Comparison of ENCODE assay signal across 1 cellular context in the genomic region with DNA sequence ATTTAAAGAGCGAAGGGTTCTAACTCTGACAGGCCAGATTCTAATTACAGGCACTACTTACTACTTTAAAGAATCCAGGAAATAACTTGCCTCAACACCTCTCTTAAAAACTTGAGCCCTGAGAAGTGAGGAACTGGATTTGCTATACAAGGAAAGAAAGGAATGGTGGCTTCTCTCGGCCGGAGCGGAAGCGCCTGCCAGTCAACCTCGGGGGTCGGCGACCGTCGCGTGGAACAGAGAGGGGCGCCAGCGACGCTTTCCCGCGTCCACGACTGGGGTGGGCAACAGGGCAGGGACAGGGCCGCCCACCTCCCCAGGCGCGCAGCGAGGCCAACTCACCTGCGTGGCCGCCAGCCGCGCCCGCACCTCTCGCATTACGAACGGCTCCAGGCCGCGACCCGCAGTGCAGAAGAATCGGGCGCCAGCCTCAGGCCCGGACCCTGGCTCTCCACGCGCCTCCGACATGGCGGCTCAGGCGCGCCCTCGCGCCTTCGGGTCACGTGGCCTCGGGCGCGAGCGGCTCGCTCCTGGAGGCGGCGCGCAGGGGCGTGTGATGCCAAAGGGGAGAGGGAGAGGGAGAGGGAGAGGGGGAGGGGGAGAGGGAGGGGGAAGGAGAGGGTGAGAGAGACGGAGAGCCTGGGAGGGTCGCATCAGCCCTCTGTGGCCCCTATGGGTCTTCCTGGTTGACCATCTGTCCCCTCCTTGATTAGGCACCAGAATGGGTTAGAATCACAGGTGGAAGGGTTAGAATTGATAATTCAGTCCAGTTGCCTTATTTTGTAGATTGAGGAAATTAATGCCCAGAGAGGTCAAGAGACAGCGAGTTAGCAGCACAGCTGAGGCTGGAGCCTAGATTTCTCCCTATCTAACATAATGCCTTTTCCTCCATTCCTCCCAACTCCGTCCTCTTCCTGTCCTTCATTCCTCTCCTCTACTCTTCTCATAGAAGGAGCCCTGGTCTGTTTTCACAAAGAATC.
A peak's percentile ranks its signal among the peaks of the same experiment; 100 is the strongest.
TF ChIP-seq lines count a peak whose summit lies in the region.

A gene with protein sequence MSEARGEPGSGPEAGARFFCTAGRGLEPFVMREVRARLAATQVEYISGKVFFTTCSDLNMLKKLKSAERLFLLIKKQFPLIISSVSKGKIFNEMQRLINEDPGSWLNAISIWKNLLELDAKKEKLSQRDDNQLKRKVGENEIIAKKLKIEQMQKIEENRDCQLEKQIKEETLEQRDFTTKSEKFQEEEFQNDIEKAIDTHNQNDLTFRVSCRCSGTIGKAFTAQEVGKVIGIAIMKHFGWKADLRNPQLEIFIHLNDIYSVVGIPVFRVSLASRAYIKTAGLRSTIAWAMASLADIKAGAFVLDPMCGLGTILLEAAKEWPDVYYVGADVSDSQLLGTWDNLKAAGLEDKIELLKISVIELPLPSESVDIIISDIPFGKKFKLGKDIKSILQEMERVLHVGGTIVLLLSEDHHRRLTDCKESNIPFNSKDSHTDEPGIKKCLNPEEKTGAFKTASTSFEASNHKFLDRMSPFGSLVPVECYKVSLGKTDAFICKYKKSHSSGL (minus strand): TSS at position 484 of the 977 bp plus-strand sequence. CDS start 19 bp downstream, at position 465.

TF ChIP-seq in HepG2, 621 proteins besides CTCF, POLR2A, EP300 and RAD21 (continues in another document):
- TF ChIP-seq YEATS4 (CRISPR knock-in tag; IDR thresholded peaks at IDR 0.05; ENCODE audit: borderline replicate concordance): peak; percentile 99
- TF ChIP-seq MIER2 (CRISPR knock-in tag; IDR thresholded peaks at IDR 0.05): 0 out of 2 replicates have a peak, but pooled peaks have one; percentile 24
- TF ChIP-seq, protein P1, sequence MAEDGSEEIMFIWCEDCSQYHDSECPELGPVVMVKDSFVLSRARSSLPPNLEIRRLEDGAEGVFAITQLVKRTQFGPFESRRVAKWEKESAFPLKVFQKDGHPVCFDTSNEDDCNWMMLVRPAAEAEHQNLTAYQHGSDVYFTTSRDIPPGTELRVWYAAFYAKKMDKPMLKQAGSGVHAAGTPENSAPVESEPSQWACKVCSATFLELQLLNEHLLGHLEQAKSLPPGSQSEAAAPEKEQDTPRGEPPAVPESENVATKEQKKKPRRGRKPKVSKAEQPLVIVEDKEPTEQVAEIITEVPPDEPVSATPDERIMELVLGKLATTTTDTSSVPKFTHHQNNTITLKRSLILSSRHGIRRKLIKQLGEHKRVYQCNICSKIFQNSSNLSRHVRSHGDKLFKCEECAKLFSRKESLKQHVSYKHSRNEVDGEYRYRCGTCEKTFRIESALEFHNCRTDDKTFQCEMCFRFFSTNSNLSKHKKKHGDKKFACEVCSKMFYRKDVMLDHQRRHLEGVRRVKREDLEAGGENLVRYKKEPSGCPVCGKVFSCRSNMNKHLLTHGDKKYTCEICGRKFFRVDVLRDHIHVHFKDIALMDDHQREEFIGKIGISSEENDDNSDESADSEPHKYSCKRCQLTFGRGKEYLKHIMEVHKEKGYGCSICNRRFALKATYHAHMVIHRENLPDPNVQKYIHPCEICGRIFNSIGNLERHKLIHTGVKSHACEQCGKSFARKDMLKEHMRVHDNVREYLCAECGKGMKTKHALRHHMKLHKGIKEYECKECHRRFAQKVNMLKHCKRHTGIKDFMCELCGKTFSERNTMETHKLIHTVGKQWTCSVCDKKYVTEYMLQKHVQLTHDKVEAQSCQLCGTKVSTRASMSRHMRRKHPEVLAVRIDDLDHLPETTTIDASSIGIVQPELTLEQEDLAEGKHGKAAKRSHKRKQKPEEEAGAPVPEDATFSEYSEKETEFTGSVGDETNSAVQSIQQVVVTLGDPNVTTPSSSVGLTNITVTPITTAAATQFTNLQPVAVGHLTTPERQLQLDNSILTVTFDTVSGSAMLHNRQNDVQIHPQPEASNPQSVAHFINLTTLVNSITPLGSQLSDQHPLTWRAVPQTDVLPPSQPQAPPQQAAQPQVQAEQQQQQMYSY (CRISPR knock-in tag; IDR thresholded peaks at IDR 0.05): no peak
- TF ChIP-seq, protein P2, sequence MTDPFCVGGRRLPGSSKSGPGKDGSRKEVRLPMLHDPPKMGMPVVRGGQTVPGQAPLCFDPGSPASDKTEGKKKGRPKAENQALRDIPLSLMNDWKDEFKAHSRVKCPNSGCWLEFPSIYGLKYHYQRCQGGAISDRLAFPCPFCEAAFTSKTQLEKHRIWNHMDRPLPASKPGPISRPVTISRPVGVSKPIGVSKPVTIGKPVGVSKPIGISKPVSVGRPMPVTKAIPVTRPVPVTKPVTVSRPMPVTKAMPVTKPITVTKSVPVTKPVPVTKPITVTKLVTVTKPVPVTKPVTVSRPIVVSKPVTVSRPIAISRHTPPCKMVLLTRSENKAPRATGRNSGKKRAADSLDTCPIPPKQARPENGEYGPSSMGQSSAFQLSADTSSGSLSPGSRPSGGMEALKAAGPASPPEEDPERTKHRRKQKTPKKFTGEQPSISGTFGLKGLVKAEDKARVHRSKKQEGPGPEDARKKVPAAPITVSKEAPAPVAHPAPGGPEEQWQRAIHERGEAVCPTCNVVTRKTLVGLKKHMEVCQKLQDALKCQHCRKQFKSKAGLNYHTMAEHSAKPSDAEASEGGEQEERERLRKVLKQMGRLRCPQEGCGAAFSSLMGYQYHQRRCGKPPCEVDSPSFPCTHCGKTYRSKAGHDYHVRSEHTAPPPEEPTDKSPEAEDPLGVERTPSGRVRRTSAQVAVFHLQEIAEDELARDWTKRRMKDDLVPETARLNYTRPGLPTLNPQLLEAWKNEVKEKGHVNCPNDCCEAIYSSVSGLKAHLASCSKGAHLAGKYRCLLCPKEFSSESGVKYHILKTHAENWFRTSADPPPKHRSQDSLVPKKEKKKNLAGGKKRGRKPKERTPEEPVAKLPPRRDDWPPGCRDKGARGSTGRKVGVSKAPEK (CRISPR knock-in tag; IDR thresholded peaks at IDR 0.05; ENCODE audit: borderline replicate concordance): no peak
- TF ChIP-seq ZNF205 (CRISPR knock-in tag; IDR thresholded peaks at IDR 0.05): peak; percentile 90
- peak; percentile 48; the same call in 1 of the 2 replicates for TF ChIP-seq FOXA3 (CRISPR knock-in tag; IDR thresholded peaks at IDR 0.05)
- TF ChIP-seq CHD4 (IDR thresholded peaks at IDR 0.05; ENCODE audit: borderline replicate concordance, low read length): peak; percentile 57; the same call in 1 of the 2 replicates
- peak; percentile 47; the same call in 1 of the 2 replicates for TF ChIP-seq NR2C2 (CRISPR knock-in tag; IDR thresholded peaks at IDR 0.05; ENCODE audit: borderline replicate concordance)
- no peak; the same call in none of the 2 replicates for TF ChIP-seq ZNF772 (CRISPR knock-in tag; IDR thresholded peaks at IDR 0.05)
- TF ChIP-seq ZNF75D (CRISPR knock-in tag; IDR thresholded peaks at IDR 0.05; ENCODE audit: borderline replicate concordance): no peak
- TF ChIP-seq, protein P3, sequence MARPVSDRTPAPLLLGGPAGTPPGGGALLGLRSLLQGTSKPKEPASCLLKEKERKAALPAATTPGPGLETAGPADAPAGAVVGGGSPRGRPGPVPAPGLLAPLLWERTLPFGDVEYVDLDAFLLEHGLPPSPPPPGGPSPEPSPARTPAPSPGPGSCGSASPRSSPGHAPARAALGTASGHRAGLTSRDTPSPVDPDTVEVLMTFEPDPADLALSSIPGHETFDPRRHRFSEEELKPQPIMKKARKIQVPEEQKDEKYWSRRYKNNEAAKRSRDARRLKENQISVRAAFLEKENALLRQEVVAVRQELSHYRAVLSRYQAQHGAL (CRISPR knock-in tag; IDR thresholded peaks at IDR 0.05; ENCODE audit: not compliant biosample characterization): peak; percentile 88
- TF ChIP-seq MIXL1 (CRISPR knock-in tag; IDR thresholded peaks at IDR 0.05): no peak
- peak; percentile 94 for TF ChIP-seq NFE2L1 (CRISPR knock-in tag; IDR thresholded peaks at IDR 0.05; ENCODE audit: borderline replicate concordance)
- TF ChIP-seq ZNF274 (CRISPR knock-in tag; IDR thresholded peaks at IDR 0.05): peak; percentile 99
- 0 out of 2 replicates have a peak, but pooled peaks have one; percentile 35 for TF ChIP-seq KLF11 (CRISPR knock-in tag; IDR thresholded peaks at IDR 0.05)
- TF ChIP-seq, protein P4, sequence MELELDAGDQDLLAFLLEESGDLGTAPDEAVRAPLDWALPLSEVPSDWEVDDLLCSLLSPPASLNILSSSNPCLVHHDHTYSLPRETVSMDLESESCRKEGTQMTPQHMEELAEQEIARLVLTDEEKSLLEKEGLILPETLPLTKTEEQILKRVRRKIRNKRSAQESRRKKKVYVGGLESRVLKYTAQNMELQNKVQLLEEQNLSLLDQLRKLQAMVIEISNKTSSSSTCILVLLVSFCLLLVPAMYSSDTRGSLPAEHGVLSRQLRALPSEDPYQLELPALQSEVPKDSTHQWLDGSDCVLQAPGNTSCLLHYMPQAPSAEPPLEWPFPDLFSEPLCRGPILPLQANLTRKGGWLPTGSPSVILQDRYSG (CRISPR knock-in tag; IDR thresholded peaks at IDR 0.05): peak; percentile 96
- TF ChIP-seq RNF2 (conservative IDR thresholded peaks at IDR 0.05; ENCODE audit: low read depth): peak; percentile 97
- TF ChIP-seq DNMT3B (CRISPR knock-in tag; conservative IDR thresholded peaks at IDR 0.05): no peak; the same call in 1 of the 2 replicates
- TF ChIP-seq, protein P5, sequence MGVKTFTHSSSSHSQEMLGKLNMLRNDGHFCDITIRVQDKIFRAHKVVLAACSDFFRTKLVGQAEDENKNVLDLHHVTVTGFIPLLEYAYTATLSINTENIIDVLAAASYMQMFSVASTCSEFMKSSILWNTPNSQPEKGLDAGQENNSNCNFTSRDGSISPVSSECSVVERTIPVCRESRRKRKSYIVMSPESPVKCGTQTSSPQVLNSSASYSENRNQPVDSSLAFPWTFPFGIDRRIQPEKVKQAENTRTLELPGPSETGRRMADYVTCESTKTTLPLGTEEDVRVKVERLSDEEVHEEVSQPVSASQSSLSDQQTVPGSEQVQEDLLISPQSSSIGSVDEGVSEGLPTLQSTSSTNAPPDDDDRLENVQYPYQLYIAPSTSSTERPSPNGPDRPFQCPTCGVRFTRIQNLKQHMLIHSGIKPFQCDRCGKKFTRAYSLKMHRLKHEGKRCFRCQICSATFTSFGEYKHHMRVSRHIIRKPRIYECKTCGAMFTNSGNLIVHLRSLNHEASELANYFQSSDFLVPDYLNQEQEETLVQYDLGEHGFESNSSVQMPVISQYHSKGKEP (CRISPR knock-in tag; IDR thresholded peaks at IDR 0.05): no peak
- TF ChIP-seq MTF2 (CRISPR knock-in tag; IDR thresholded peaks at IDR 0.05; ENCODE audit: borderline replicate concordance): peak; percentile 44; the same call in 1 of the 2 replicates
- no peak for TF ChIP-seq ZNF10 (CRISPR knock-in tag; IDR thresholded peaks at IDR 0.05; ENCODE audit: borderline replicate concordance, low read depth)
- TF ChIP-seq, protein P6, sequence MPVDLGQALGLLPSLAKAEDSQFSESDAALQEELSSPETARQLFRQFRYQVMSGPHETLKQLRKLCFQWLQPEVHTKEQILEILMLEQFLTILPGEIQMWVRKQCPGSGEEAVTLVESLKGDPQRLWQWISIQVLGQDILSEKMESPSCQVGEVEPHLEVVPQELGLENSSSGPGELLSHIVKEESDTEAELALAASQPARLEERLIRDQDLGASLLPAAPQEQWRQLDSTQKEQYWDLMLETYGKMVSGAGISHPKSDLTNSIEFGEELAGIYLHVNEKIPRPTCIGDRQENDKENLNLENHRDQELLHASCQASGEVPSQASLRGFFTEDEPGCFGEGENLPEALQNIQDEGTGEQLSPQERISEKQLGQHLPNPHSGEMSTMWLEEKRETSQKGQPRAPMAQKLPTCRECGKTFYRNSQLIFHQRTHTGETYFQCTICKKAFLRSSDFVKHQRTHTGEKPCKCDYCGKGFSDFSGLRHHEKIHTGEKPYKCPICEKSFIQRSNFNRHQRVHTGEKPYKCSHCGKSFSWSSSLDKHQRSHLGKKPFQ (CRISPR knock-in tag; IDR thresholded peaks at IDR 0.05; ENCODE audit: insufficient replicate concordance): no peak
- no peak for TF ChIP-seq SP2 (CRISPR knock-in tag; IDR thresholded peaks at IDR 0.05)
- TF ChIP-seq RFX5 (IDR thresholded peaks at IDR 0.05; ENCODE audit: low read depth, low read length): no peak
- TF ChIP-seq SALL2 (CRISPR knock-in tag; IDR thresholded peaks at IDR 0.05): peak; percentile 97
- TF ChIP-seq ZFP36 (IDR thresholded peaks at IDR 0.05; ENCODE audit: borderline replicate concordance, low read depth, low read length, partially characterized antibody): peak; percentile 87
- no peak for TF ChIP-seq TP53 (CRISPR knock-in tag; conservative IDR thresholded peaks at IDR 0.05)
- TF ChIP-seq ZBTB1 (CRISPR knock-in tag; IDR thresholded peaks at IDR 0.05; ENCODE audit: borderline replicate concordance): 0 out of 2 replicates have a peak, but pooled peaks have one; percentile 59
- TF ChIP-seq, protein P7, sequence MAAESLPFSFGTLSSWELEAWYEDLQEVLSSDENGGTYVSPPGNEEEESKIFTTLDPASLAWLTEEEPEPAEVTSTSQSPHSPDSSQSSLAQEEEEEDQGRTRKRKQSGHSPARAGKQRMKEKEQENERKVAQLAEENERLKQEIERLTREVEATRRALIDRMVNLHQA (CRISPR knock-in tag; IDR thresholded peaks at IDR 0.05): no peak
- TF ChIP-seq, protein P8, sequence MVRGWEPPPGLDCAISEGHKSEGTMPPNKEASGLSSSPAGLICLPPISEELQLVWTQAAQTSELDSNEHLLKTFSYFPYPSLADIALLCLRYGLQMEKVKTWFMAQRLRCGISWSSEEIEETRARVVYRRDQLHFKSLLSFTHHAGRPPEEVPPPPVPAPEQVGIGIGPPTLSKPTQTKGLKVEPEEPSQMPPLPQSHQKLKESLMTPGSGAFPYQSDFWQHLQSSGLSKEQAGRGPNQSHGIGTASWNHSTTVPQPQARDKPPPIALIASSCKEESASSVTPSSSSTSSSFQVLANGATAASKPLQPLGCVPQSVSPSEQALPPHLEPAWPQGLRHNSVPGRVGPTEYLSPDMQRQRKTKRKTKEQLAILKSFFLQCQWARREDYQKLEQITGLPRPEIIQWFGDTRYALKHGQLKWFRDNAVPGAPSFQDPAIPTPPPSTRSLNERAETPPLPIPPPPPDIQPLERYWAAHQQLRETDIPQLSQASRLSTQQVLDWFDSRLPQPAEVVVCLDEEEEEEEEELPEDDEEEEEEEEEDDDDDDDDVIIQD (CRISPR knock-in tag; IDR thresholded peaks at IDR 0.05; ENCODE audit: low read depth): no peak
- TF ChIP-seq ZNF263 (CRISPR knock-in tag; IDR thresholded peaks at IDR 0.05): peak; percentile 73
- TF ChIP-seq ZBTB38 (CRISPR knock-in tag; IDR thresholded peaks at IDR 0.05): peak; percentile 96
- TF ChIP-seq ZNF780A (CRISPR knock-in tag; IDR thresholded peaks at IDR 0.05): no peak
- 0 out of 2 replicates have a peak, but pooled peaks have one; percentile 29 for TF ChIP-seq SIX1 (CRISPR knock-in tag; IDR thresholded peaks at IDR 0.05; ENCODE audit: borderline replicate concordance)
- TF ChIP-seq, protein P9, sequence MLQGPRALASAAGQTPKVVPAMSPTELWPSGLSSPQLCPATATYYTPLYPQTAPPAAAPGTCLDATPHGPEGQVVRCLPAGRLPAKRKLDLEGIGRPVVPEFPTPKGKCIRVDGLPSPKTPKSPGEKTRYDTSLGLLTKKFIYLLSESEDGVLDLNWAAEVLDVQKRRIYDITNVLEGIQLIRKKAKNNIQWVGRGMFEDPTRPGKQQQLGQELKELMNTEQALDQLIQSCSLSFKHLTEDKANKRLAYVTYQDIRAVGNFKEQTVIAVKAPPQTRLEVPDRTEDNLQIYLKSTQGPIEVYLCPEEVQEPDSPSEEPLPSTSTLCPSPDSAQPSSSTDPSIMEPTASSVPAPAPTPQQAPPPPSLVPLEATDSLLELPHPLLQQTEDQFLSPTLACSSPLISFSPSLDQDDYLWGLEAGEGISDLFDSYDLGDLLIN (CRISPR knock-in tag; IDR thresholded peaks at IDR 0.05; ENCODE audit: borderline replicate concordance): peak; percentile 96; the same call in 1 of the 2 replicates
- no peak for TF ChIP-seq NR2F6 (IDR thresholded peaks at IDR 0.05)
- no peak for TF ChIP-seq NR2F6 (CRISPR knock-in tag; IDR thresholded peaks at IDR 0.05)
- no peak; the same call in 1 of the 2 replicates for TF ChIP-seq ZNF343 (CRISPR knock-in tag; IDR thresholded peaks at IDR 0.05)
- peak; percentile 67; the same call in 1 of the 2 replicates for TF ChIP-seq HDAC2 (CRISPR knock-in tag; IDR thresholded peaks at IDR 0.05)
- TF ChIP-seq ZNF720 (CRISPR knock-in tag; IDR thresholded peaks at IDR 0.05): no peak
- TF ChIP-seq SPEN (CRISPR knock-in tag; IDR thresholded peaks at IDR 0.05; ENCODE audit: low read depth): peak; percentile 89
- TF ChIP-seq SRSF1 (optimal IDR thresholded peaks at IDR 0.05; ENCODE audit: low read depth, low read length): no peak
